ENCODE assay signal across 1 cellular context in genomic region chr2:3465844-3466481, GRCh38.
TF ChIP-seq lines count a peak whose summit lies in the region.

No MANE protein-coding gene starts in this region.

TF ChIP-seq in HepG2, 621 proteins besides CTCF, POLR2A, EP300 and RAD21 (continued from another document and continues in another):
- TF ChIP-seq ZNF597 (CRISPR knock-in tag; IDR thresholded peaks at IDR 0.05): no peak
- TF ChIP-seq RBFOX2 (IDR thresholded peaks at IDR 0.05; ENCODE audit: low read depth, low read length): no peak
- TF ChIP-seq ATAD3A (CRISPR knock-in tag; IDR thresholded peaks at IDR 0.05): no peak
- no peak for TF ChIP-seq ZNF639 (CRISPR knock-in tag; conservative IDR thresholded peaks at IDR 0.05)
- TF ChIP-seq FOXK2 (IDR thresholded peaks at IDR 0.05): peak; percentile 76; the same call in 1 of the 2 replicates
- TF ChIP-seq PHF8 (CRISPR knock-in tag; IDR thresholded peaks at IDR 0.05): no peak
- TF ChIP-seq, protein P1, sequence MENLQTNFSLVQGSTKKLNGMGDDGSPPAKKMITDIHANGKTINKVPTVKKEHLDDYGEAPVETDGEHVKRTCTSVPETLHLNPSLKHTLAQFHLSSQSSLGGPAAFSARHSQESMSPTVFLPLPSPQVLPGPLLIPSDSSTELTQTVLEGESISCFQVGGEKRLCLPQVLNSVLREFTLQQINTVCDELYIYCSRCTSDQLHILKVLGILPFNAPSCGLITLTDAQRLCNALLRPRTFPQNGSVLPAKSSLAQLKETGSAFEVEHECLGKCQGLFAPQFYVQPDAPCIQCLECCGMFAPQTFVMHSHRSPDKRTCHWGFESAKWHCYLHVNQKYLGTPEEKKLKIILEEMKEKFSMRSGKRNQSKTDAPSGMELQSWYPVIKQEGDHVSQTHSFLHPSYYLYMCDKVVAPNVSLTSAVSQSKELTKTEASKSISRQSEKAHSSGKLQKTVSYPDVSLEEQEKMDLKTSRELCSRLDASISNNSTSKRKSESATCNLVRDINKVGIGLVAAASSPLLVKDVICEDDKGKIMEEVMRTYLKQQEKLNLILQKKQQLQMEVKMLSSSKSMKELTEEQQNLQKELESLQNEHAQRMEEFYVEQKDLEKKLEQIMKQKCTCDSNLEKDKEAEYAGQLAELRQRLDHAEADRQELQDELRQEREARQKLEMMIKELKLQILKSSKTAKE (CRISPR knock-in tag; IDR thresholded peaks at IDR 0.05; ENCODE audit: borderline replicate concordance): peak; percentile 84
- TF ChIP-seq GTF2F1 (IDR thresholded peaks at IDR 0.05; ENCODE audit: low read length): 0 out of 2 replicates have a peak, but pooled peaks have one; percentile 24
- TF ChIP-seq, protein P2, sequence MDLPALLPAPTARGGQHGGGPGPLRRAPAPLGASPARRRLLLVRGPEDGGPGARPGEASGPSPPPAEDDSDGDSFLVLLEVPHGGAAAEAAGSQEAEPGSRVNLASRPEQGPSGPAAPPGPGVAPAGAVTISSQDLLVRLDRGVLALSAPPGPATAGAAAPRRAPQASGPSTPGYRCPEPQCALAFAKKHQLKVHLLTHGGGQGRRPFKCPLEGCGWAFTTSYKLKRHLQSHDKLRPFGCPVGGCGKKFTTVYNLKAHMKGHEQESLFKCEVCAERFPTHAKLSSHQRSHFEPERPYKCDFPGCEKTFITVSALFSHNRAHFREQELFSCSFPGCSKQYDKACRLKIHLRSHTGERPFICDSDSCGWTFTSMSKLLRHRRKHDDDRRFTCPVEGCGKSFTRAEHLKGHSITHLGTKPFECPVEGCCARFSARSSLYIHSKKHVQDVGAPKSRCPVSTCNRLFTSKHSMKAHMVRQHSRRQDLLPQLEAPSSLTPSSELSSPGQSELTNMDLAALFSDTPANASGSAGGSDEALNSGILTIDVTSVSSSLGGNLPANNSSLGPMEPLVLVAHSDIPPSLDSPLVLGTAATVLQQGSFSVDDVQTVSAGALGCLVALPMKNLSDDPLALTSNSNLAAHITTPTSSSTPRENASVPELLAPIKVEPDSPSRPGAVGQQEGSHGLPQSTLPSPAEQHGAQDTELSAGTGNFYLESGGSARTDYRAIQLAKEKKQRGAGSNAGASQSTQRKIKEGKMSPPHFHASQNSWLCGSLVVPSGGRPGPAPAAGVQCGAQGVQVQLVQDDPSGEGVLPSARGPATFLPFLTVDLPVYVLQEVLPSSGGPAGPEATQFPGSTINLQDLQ (CRISPR knock-in tag; IDR thresholded peaks at IDR 0.05): no peak
- TF ChIP-seq ZNF543 (CRISPR knock-in tag; IDR thresholded peaks at IDR 0.05): peak; percentile 88; the same call in 1 of the 2 replicates
- TF ChIP-seq MYC (CRISPR knock-in tag; IDR thresholded peaks at IDR 0.05; ENCODE audit: borderline replicate concordance): no peak
- no peak for TF ChIP-seq TMF1 (CRISPR knock-in tag; IDR thresholded peaks at IDR 0.05; ENCODE audit: low read depth)
- TF ChIP-seq, protein P3, sequence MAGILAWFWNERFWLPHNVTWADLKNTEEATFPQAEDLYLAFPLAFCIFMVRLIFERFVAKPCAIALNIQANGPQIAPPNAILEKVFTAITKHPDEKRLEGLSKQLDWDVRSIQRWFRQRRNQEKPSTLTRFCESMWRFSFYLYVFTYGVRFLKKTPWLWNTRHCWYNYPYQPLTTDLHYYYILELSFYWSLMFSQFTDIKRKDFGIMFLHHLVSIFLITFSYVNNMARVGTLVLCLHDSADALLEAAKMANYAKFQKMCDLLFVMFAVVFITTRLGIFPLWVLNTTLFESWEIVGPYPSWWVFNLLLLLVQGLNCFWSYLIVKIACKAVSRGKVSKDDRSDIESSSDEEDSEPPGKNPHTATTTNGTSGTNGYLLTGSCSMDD (CRISPR knock-in tag; IDR thresholded peaks at IDR 0.05): no peak
- TF ChIP-seq ZNF24 (IDR thresholded peaks at IDR 0.05): no peak
- TF ChIP-seq KDM6A (CRISPR knock-in tag; IDR thresholded peaks at IDR 0.05; ENCODE audit: low read depth): peak; percentile 93
- peak; percentile 87 for TF ChIP-seq ZNF331 (CRISPR knock-in tag; IDR thresholded peaks at IDR 0.05)
- TF ChIP-seq ZNF430 (CRISPR knock-in tag; IDR thresholded peaks at IDR 0.05): no peak; the same call in 1 of the 2 replicates
- peak; percentile 69; the same call in 1 of the 2 replicates for TF ChIP-seq SIX4 (CRISPR knock-in tag; IDR thresholded peaks at IDR 0.05)
- no peak for TF ChIP-seq ZSCAN5A (CRISPR knock-in tag; IDR thresholded peaks at IDR 0.05; ENCODE audit: borderline replicate concordance)
- peak; percentile 98 for TF ChIP-seq RXRA (CRISPR knock-in tag; IDR thresholded peaks at IDR 0.05)
- TF ChIP-seq FOXJ3 (CRISPR knock-in tag; IDR thresholded peaks at IDR 0.05; ENCODE audit: borderline replicate concordance): peak; percentile 66; the same call in 1 of the 2 replicates
- TF ChIP-seq RBAK (CRISPR knock-in tag; IDR thresholded peaks at IDR 0.05): peak; percentile 58; the same call in 1 of the 2 replicates
- TF ChIP-seq, protein P4, sequence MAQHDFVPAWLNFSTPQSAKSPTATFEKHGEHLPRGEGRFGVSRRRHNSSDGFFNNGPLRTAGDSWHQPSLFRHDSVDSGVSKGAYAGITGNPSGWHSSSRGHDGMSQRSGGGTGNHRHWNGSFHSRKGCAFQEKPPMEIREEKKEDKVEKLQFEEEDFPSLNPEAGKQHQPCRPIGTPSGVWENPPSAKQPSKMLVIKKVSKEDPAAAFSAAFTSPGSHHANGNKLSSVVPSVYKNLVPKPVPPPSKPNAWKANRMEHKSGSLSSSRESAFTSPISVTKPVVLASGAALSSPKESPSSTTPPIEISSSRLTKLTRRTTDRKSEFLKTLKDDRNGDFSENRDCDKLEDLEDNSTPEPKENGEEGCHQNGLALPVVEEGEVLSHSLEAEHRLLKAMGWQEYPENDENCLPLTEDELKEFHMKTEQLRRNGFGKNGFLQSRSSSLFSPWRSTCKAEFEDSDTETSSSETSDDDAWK (CRISPR knock-in tag; IDR thresholded peaks at IDR 0.05): no peak
- TF ChIP-seq PHB2 (IDR thresholded peaks at IDR 0.05; ENCODE audit: partially characterized antibody): no peak
- no peak for TF ChIP-seq SPEN (CRISPR knock-in tag; IDR thresholded peaks at IDR 0.05; ENCODE audit: low read depth)
- TF ChIP-seq ZNF530 (CRISPR knock-in tag; IDR thresholded peaks at IDR 0.05; ENCODE audit: low read depth): no peak
- TF ChIP-seq, protein P5, sequence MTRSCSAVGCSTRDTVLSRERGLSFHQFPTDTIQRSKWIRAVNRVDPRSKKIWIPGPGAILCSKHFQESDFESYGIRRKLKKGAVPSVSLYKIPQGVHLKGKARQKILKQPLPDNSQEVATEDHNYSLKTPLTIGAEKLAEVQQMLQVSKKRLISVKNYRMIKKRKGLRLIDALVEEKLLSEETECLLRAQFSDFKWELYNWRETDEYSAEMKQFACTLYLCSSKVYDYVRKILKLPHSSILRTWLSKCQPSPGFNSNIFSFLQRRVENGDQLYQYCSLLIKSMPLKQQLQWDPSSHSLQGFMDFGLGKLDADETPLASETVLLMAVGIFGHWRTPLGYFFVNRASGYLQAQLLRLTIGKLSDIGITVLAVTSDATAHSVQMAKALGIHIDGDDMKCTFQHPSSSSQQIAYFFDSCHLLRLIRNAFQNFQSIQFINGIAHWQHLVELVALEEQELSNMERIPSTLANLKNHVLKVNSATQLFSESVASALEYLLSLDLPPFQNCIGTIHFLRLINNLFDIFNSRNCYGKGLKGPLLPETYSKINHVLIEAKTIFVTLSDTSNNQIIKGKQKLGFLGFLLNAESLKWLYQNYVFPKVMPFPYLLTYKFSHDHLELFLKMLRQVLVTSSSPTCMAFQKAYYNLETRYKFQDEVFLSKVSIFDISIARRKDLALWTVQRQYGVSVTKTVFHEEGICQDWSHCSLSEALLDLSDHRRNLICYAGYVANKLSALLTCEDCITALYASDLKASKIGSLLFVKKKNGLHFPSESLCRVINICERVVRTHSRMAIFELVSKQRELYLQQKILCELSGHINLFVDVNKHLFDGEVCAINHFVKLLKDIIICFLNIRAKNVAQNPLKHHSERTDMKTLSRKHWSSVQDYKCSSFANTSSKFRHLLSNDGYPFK (CRISPR knock-in tag; IDR thresholded peaks at IDR 0.05; ENCODE audit: borderline replicate concordance): no peak
- peak; percentile 48; the same call in 1 of the 2 replicates for TF ChIP-seq TBX3 (IDR thresholded peaks at IDR 0.05; ENCODE audit: borderline replicate concordance)
- TF ChIP-seq ZNF12 (CRISPR knock-in tag; IDR thresholded peaks at IDR 0.05): no peak
- TF ChIP-seq, protein P6, sequence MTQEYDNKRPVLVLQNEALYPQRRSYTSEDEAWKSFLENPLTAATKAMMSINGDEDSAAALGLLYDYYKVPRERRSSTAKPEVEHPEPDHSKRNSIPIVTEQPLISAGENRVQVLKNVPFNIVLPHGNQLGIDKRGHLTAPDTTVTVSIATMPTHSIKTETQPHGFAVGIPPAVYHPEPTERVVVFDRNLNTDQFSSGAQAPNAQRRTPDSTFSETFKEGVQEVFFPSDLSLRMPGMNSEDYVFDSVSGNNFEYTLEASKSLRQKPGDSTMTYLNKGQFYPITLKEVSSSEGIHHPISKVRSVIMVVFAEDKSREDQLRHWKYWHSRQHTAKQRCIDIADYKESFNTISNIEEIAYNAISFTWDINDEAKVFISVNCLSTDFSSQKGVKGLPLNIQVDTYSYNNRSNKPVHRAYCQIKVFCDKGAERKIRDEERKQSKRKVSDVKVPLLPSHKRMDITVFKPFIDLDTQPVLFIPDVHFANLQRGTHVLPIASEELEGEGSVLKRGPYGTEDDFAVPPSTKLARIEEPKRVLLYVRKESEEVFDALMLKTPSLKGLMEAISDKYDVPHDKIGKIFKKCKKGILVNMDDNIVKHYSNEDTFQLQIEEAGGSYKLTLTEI (CRISPR knock-in tag; conservative IDR thresholded peaks at IDR 0.05): no peak
- TF ChIP-seq CBX1 (IDR thresholded peaks at IDR 0.05; ENCODE audit: low read depth): no peak
- no peak for TF ChIP-seq CC2D1A (CRISPR knock-in tag; IDR thresholded peaks at IDR 0.05)
- no peak for TF ChIP-seq DMTF1 (CRISPR knock-in tag; IDR thresholded peaks at IDR 0.05)
- no peak for TF ChIP-seq KLF15 (CRISPR knock-in tag; IDR thresholded peaks at IDR 0.05; ENCODE audit: borderline replicate concordance)
- TF ChIP-seq REL (CRISPR knock-in tag; conservative IDR thresholded peaks at IDR 0.05): peak; percentile 81; the same call in 1 of the 2 replicates
- TF ChIP-seq MZF1 (CRISPR knock-in tag; IDR thresholded peaks at IDR 0.05; ENCODE audit: borderline replicate concordance): no peak
- TF ChIP-seq KAT8 (CRISPR knock-in tag; IDR thresholded peaks at IDR 0.05): peak; percentile 74; the same call in 1 of the 2 replicates
- no peak for TF ChIP-seq ZNF800 (CRISPR knock-in tag; IDR thresholded peaks at IDR 0.05)
- no peak for TF ChIP-seq CHD4 (IDR thresholded peaks at IDR 0.05; ENCODE audit: borderline replicate concordance, low read length)
- TF ChIP-seq HMGA1 (CRISPR knock-in tag; conservative IDR thresholded peaks at IDR 0.05): no peak
